Comparison of ENCODE assay signal across 16 cellular contexts in the genomic region with DNA sequence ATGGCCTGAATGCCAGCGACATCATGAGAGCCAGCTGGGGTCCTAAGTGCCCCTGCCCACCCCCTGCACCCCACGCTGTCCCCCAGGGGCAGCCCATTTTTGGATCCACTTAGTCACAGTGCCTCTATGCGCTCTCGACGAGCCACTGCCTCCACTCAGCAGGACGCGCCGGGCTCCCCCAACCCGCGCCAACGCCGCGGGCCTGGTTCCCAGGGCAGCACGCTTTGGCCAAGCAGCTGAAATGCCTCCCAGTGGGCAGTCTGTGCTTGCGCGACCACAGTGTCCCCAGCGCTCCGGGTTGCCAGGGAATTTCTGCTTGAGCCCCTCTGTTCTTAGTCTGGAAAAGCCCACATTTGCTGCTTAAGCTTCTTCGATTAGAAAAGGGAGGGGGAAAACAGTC. TPM values are rescaled to one million over a fixed set of nuclear protein-coding genes. Genes with fewer than 3 reads are reported as not detected.
A peak's percentile ranks its signal among the peaks of the same experiment; 100 is the strongest.
DNase-seq lines count a peak whose midpoint lies in the region; ATAC-seq and TF ChIP-seq lines count a peak whose summit lies in the region.
"Had no signal": no experiment of that assay in that cellular context is flagged by ENCODE, and none has a peak within 500 bp of the region (broad histone marks: within the 10 kb centered on the region; RNA-seq: fewer than 3 reads in every experiment).

No MANE protein-coding gene starts in this region.

- H3K9me2 ChIP-seq in GM23338 (ENCODE audit: insufficient read depth), result no peaks in the 10 kb centered on the region

- ATAC-seq in GM23338 (peak; percentile 59), HG02870 (IDR thresholded peaks at IDR 0.05; ENCODE audit: unreplicated experiment) (no peak), HG03139 (IDR thresholded peaks at IDR 0.05; ENCODE audit: unreplicated experiment) (no peak)
- no peak for ATAC-seq in naive thymus-derived CD8-positive, alpha-beta T cell

- peaks cover 19% of the 10 kb centered on the region for H3K4me1 Mint-ChIP-seq in T-helper 2 cell treated with Interferon-gamma antibody and Interleukin-4, amounts not matched to agents 5 μg/mL and 100 μg/mL, for 36 hours (ENCODE audit: low read depth)
- no peaks in the 10 kb centered on the region for H3K4me1 Mint-ChIP-seq in GM23338
- H3K4me1 Mint-ChIP-seq in naive thymus-derived CD8-positive, alpha-beta T cell, result peaks cover 6 to 32% (median 23%) of the 10 kb centered on the region in 4 donors
- H3K4me1 Mint-ChIP-seq: endodermal cell had no signal

- H3K4me1 ChIP-seq in GM23338 (ENCODE audit: insufficient read depth), result no peaks in the 10 kb centered on the region
- H3K4me1 ChIP-seq: BE2C had no signal

- peaks cover 49% of the 10 kb centered on the region for H3K36me3 Mint-ChIP-seq in T-helper 2 cell treated with Interferon-gamma antibody and Interleukin-4, amounts not matched to agents 5 μg/mL and 100 μg/mL, for 36 hours (ENCODE audit: low read depth)
- H3K36me3 Mint-ChIP-seq in GM23338 (ENCODE audit: low read depth), result peaks cover 27% of the 10 kb centered on the region
- H3K36me3 Mint-ChIP-seq in naive thymus-derived CD8-positive, alpha-beta T cell, result peaks cover 0 to 79% (median 2%) of the 10 kb centered on the region in 3 donors
- H3K36me3 Mint-ChIP-seq: naive B cell had no signal

- H3K27ac Mint-ChIP-seq in T-helper 2 cell treated with Interferon-gamma antibody and Interleukin-4, amounts not matched to agents 5 μg/mL and 100 μg/mL, for 36 hours, result peak overlapping the region; percentile 89
- H3K27ac Mint-ChIP-seq in GM23338, result no peak overlapping the region
- H3K27ac Mint-ChIP-seq in naive thymus-derived CD8-positive, alpha-beta T cell, result peak overlapping the region in 9 of 10 donors; percentile 90 to 99 (median 96)
- H3K27ac Mint-ChIP-seq: endodermal cell had no signal

- H3K36me3 ChIP-seq in GM23338 (ENCODE audit: insufficient read depth), result peaks cover 13% of the 10 kb centered on the region

- no peak for DNase-seq in T-helper 2 cell treated with Interferon-gamma antibody and Interleukin-4, amounts not matched to agents 5 μg/mL and 100 μg/mL, for 36 hours (ENCODE audit: low spot score)
- no peak for DNase-seq in T-helper 2 cell
- DNase-seq in GM23338 (ENCODE audit: low spot score), result peak; percentile 23
- no peak for DNase-seq in naive thymus-derived CD8-positive, alpha-beta T cell
- DNase-seq in HK-2 (ENCODE audit: unreplicated experiment), result no peak
- DNase-seq: BE2C, endodermal cell, naive B cell, NCI-H1105 treated with DMSO at 0.1 percent for 48 hours, NCI-H526, SHP77 had no signal

- H3K9me3 Mint-ChIP-seq in T-helper 2 cell treated with Interferon-gamma antibody and Interleukin-4, amounts not matched to agents 5 μg/mL and 100 μg/mL, for 36 hours, result no peaks in the 10 kb centered on the region
- no peaks in the 10 kb centered on the region for H3K9me3 Mint-ChIP-seq in GM23338
- no peaks in the 10 kb centered on the region for H3K9me3 Mint-ChIP-seq in naive thymus-derived CD8-positive, alpha-beta T cell
- H3K9me3 Mint-ChIP-seq: endodermal cell, naive B cell had no signal

- H3K27ac ChIP-seq in GM23338 (ENCODE audit: low read depth), result peak overlapping the region; percentile 26; the same call in 1 of the 2 replicates
- H3K27ac ChIP-seq in angular gyrus (ENCODE audit: low read depth, low read length), result peak overlapping the region; percentile 29
- H3K27ac ChIP-seq: 22Rv1, thoracic aorta had no signal

- POLR2A ChIA-PET in naive thymus-derived CD8-positive, alpha-beta T cell (lab: Charles Lee), result interaction anchor here (1.2 to 1.3 kb wide), 4 partner anchors 39 to 80 kb away, joined by 3 to 6 read pairs (median 4); partner anchors contain the start of gene TMED1

- no peaks in the 10 kb centered on the region for H3K27me3 ChIP-seq in GM23338 (ENCODE audit: insufficient read depth)
- H3K27me3 ChIP-seq: BE2C had no signal

- H4K20me1 ChIP-seq in GM23338 (replicated peaks; ENCODE audit: insufficient read depth), result no peaks in the 10 kb centered on the region; the same call in 1 of the 2 replicates

- H3K4me2 ChIP-seq in GM23338, result no peak overlapping the region

- H3F3A ChIP-seq in GM23338 (replicated peaks; ENCODE audit: low read depth), result no peaks in the 10 kb centered on the region; the same call in 1 of the 2 replicates

- no peak overlapping the region for H3K4me3 Mint-ChIP-seq in T-helper 2 cell treated with Interferon-gamma antibody and Interleukin-4, amounts not matched to agents 5 μg/mL and 100 μg/mL, for 36 hours
- no peak overlapping the region for H3K4me3 Mint-ChIP-seq in GM23338
- H3K4me3 Mint-ChIP-seq in naive thymus-derived CD8-positive, alpha-beta T cell, result peak overlapping the region in 6 of 10 donors; percentile 48 to 85 (median 76)
- H3K4me3 Mint-ChIP-seq: endodermal cell, naive B cell had no signal

- TF ChIP-seq CTCF in GM23338 (conservative IDR thresholded peaks at IDR 0.05; ENCODE audit: low read depth in 2 of 2), result no peak

- H3K79me2 ChIP-seq in GM23338 (replicated peaks; ENCODE audit: insufficient read depth), result no peaks in the 10 kb centered on the region

- no peaks in the 10 kb centered on the region for H3K27me3 Mint-ChIP-seq in T-helper 2 cell treated with Interferon-gamma antibody and Interleukin-4, amounts not matched to agents 5 μg/mL and 100 μg/mL, for 36 hours (ENCODE audit: low read depth)
- H3K27me3 Mint-ChIP-seq in GM23338 (ENCODE audit: insufficient read depth, low read depth, poor library complexity), result peaks cover 3% of the 10 kb centered on the region
- H3K27me3 Mint-ChIP-seq in naive thymus-derived CD8-positive, alpha-beta T cell, result no peaks in the 10 kb centered on the region
- H3K27me3 Mint-ChIP-seq: naive B cell had no signal

- no peak overlapping the region for H3K4me3 ChIP-seq in GM23338
- H3K4me3 ChIP-seq: thoracic aorta had no signal

- H2AFZ ChIP-seq in GM23338, result no peak overlapping the region

TF ChIP-seq in GM23338, 12 proteins besides CTCF, POLR2A, EP300 and RAD21 (continues in another document):
- no peak for TF ChIP-seq CREB1 (CRISPR knock-in tag; IDR thresholded peaks at IDR 0.05; ENCODE audit: low read depth)
- no peak for TF ChIP-seq STAT1 (IDR thresholded peaks at IDR 0.05; ENCODE audit: unreplicated experiment)

RNA-seq across cellular contexts. Expression of gene TMED1, which starts 39.4 kb away (rescaled TPM):
- 28.5 and 37.2 TPM in 2 replicates for total RNA-seq in GM23338 (2014; rRNA removed; shearing (Covaris generic))
- polyA plus RNA-seq in GM23338 (2016; fragmentation: Nextera tagmentation; extraction: Ambion mirVana), result 27.7 and 29.7 TPM in 2 replicates
- 1 to 10 TPM; 6.7 to 8.9 TPM for total RNA-seq in naive thymus-derived CD8-positive, alpha-beta T cell
- 10 to 100 TPM; 23.7 to 26.3 (median 25.0) TPM for polyA plus RNA-seq in naive thymus-derived CD8-positive, alpha-beta T cell

RNA-seq across cellular contexts. Expression of gene C19orf38, which starts 51.6 kb away (rescaled TPM):
- total RNA-seq in GM23338 (2014; rRNA removed; shearing (Covaris generic)), result 0.78 TPM in 1 of 2 replicates, not detected in the other
- polyA plus RNA-seq in GM23338 (2016; fragmentation: Nextera tagmentation; extraction: Ambion mirVana), result 0.43 and 0.45 TPM in 2 replicates
- total RNA-seq in naive thymus-derived CD8-positive, alpha-beta T cell, result under 1 TPM; 0.41 to 0.60 TPM
- polyA plus RNA-seq in naive thymus-derived CD8-positive, alpha-beta T cell, result under 1 TPM in 1 of 3 donors, not detected in 2; 0.17 TPM

Comparison
In these comparisons a context has a peak if more than half of its experiments do, and no peak if none do; other contexts are left out.
1. H3K4me3 Mint-ChIP-seq: peak in naive thymus-derived CD8-positive, alpha-beta T cell (6 of 10); none in T-helper 2 cell treated with Interferon-gamma antibody and Interleukin-4, amounts not matched to agents 5 μg/mL and 100 μg/mL, for 36 hours (single experiment) and GM23338 (single experiment).